29 cellular contexts compared by ENCODE assay signal in the genomic region with DNA sequence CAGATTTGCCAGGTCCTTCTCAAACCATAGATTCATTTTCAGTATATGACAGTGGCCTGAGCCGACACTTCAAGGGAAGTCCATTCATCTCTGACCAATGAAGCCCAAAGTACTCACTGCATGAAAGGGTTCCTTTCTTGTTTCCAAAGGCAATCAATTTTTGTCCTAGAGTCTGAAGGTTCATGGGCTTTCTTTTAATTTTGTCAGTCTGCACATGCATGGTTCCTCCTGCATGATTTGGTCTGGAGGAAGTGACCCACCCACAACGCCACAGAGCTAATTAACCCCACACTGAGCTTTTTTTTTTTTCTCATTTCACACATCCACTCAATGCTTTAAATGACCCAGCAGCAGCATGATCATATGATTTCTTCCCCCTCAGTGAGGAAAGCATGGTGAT.
"Had no signal": no experiment of that assay in that cellular context is flagged by ENCODE, and none has a peak within 500 bp of the region (broad histone marks: within the 10 kb centered on the region; RNA-seq: fewer than 3 reads in every experiment).

No MANE protein-coding gene starts in this region.

- H3K4me1 Mint-ChIP-seq: activated CD4-positive, alpha-beta memory T cell treated with anti-CD3 and anti-CD28 coated beads, Interleukin-2, amount 10 ng/mL, durations not matched to agents 7 days and 5 days; activated CD4-positive, alpha-beta T cell treated with anti-CD3 and anti-CD28 coated beads, Interleukin-2, amount 10 ng/mL, durations not matched to agents 24 days and 14 days; stimulated activated effector memory CD8-positive, alpha-beta T cell treated with anti-CD3 and anti-CD28 coated beads, Interleukin-12 subunit alpha, Interleukin-12 subunit beta, amount 100 ng/mL, for 72 hours had no signal

- H3K27me3 ChIP-seq: breast epithelium, esophagus squamous epithelium, hepatocyte, neutrophil, sigmoid colon, stomach, thyroid gland, upper lobe of right lung had no signal

- H3K79me2 ChIP-seq: hepatocyte had no signal

- H3K27me3 Mint-ChIP-seq: natural killer cell treated with Interleukin-12 subunit alpha and Interleukin-12 subunit beta and Interleukin-15 and Interleukin-18, amount 100 ng/mL, for 72 hours had no signal

- H3K4me3 ChIP-seq: breast epithelium, esophagus squamous epithelium, hepatocyte, sigmoid colon, stomach, thyroid gland, upper lobe of right lung had no signal

- H3K36me3 Mint-ChIP-seq: natural killer cell treated with Interleukin-12 subunit alpha and Interleukin-12 subunit beta and Interleukin-15 and Interleukin-18, amount 100 ng/mL, for 72 hours; stimulated activated effector memory CD8-positive, alpha-beta T cell treated with anti-CD3 and anti-CD28 coated beads, Interleukin-12 subunit alpha, Interleukin-12 subunit beta, amount 100 ng/mL, for 72 hours had no signal

- H3K9me3 Mint-ChIP-seq: activated CD4-positive, alpha-beta memory T cell treated with anti-CD3 and anti-CD28 coated beads, Interleukin-2, amount 10 ng/mL, durations not matched to agents 7 days and 5 days; activated CD4-positive, alpha-beta T cell treated with anti-CD3 and anti-CD28 coated beads, Interleukin-2, amount 10 ng/mL, durations not matched to agents 24 days and 14 days; activated T-cell treated with anti-CD3 and anti-CD28 coated beads, Interleukin-2, amount 50 U/mL, for 24 hours; natural killer cell treated with Interleukin-12 subunit alpha and Interleukin-12 subunit beta and Interleukin-15 and Interleukin-18, amount 100 ng/mL, for 72 hours; stimulated activated effector memory CD8-positive, alpha-beta T cell treated with anti-CD3 and anti-CD28 coated beads, Interleukin-12 subunit alpha, Interleukin-12 subunit beta, amount 100 ng/mL, for 72 hours; T-helper 1 cell treated with Interleukin-12 subunit alpha and Interleukin-12 subunit beta and Interleukin-4 antibody, amounts not matched to agents 30 μg/mL and 1 μg/mL, for 36 hours had no signal

- H3K27ac Mint-ChIP-seq: activated CD4-positive, alpha-beta memory T cell treated with anti-CD3 and anti-CD28 coated beads, Interleukin-2, amount 10 ng/mL, durations not matched to agents 7 days and 5 days; activated CD4-positive, alpha-beta T cell treated with anti-CD3 and anti-CD28 coated beads, Interleukin-2, amount 10 ng/mL, durations not matched to agents 24 days and 14 days; activated T-cell treated with anti-CD3 and anti-CD28 coated beads, Interleukin-2, amount 50 U/mL, for 24 hours; natural killer cell treated with Interleukin-12 subunit alpha and Interleukin-12 subunit beta and Interleukin-15 and Interleukin-18, amount 100 ng/mL, for 72 hours; stimulated activated effector memory CD8-positive, alpha-beta T cell treated with anti-CD3 and anti-CD28 coated beads, Interleukin-12 subunit alpha, Interleukin-12 subunit beta, amount 100 ng/mL, for 72 hours; T-helper 1 cell treated with Interleukin-12 subunit alpha and Interleukin-12 subunit beta and Interleukin-4 antibody, amounts not matched to agents 30 μg/mL and 1 μg/mL, for 36 hours had no signal

- H3K9me3 ChIP-seq: breast epithelium, esophagus squamous epithelium, neutrophil, sigmoid colon, stomach, thyroid gland, upper lobe of right lung had no signal

- H3K36me3 ChIP-seq: breast epithelium, esophagus squamous epithelium, neutrophil, sigmoid colon, stomach, thyroid gland, upper lobe of right lung, WERI-Rb-1 had no signal

- DNase-seq: activated CD4-positive, alpha-beta memory T cell treated with anti-CD3 and anti-CD28 coated beads, Interleukin-2, amount 10 ng/mL, durations not matched to agents 7 days and 5 days; activated CD4-positive, alpha-beta T cell treated with anti-CD3 and anti-CD28 coated beads, Interleukin-2, amount 10 ng/mL, durations not matched to agents 24 days and 14 days; activated CD4-positive, CD25-positive, alpha-beta regulatory T cell treated with anti-CD3 and anti-CD28 coated beads, Interleukin-2, amount 50 U/mL, for 72 hours; activated CD8-positive, alpha-beta memory T cell treated with anti-CD3 and anti-CD28 coated beads, Interleukin-2, amount 50 U/mL, for 48 hours; activated gamma-delta T cell treated with Interleukin-2 at 50 U/mL for 16 hours; activated naive CD4-positive, alpha-beta T cell treated with anti-CD3 and anti-CD28 coated beads, Interleukin-2, amount 50 U/mL, for 16 hours; activated T-cell treated with anti-CD3 and anti-CD28 coated beads, Interleukin-2, amount 50 U/mL, for 24 hours; central memory CD4-positive, alpha-beta T cell; dermis blood vessel endothelial cell; effector CD4-positive, alpha-beta T cell; esophagus squamous epithelium; glutamatergic neuron; islet precursor cell; left ventricle myocardium superior; sigmoid colon; small intestine; stimulated activated CD4-positive, alpha-beta T cell treated with anti-CD3 and anti-CD28 coated beads, Interleukin-4, amount 100 ng/mL, for 24 hours; stomach; T-helper 9 cell; thyroid gland; upper lobe of right lung; WERI-Rb-1 had no signal

- H3K4me1 ChIP-seq: breast epithelium, upper lobe of right lung had no signal

- H3K4me3 Mint-ChIP-seq: activated CD4-positive, alpha-beta memory T cell treated with anti-CD3 and anti-CD28 coated beads, Interleukin-2, amount 10 ng/mL, durations not matched to agents 7 days and 5 days; activated CD4-positive, alpha-beta T cell treated with anti-CD3 and anti-CD28 coated beads, Interleukin-2, amount 10 ng/mL, durations not matched to agents 24 days and 14 days; activated T-cell treated with anti-CD3 and anti-CD28 coated beads, Interleukin-2, amount 50 U/mL, for 24 hours; natural killer cell treated with Interleukin-12 subunit alpha and Interleukin-12 subunit beta and Interleukin-15 and Interleukin-18, amount 100 ng/mL, for 72 hours; stimulated activated effector memory CD8-positive, alpha-beta T cell treated with anti-CD3 and anti-CD28 coated beads, Interleukin-12 subunit alpha, Interleukin-12 subunit beta, amount 100 ng/mL, for 72 hours; T-helper 1 cell treated with Interleukin-12 subunit alpha and Interleukin-12 subunit beta and Interleukin-4 antibody, amounts not matched to agents 30 μg/mL and 1 μg/mL, for 36 hours had no signal

- ATAC-seq: left ventricle myocardium superior; natural killer cell treated with Interleukin-12 subunit alpha and Interleukin-12 subunit beta and Interleukin-15 and Interleukin-18, amount 100 ng/mL, for 72 hours; stimulated activated effector memory CD8-positive, alpha-beta T cell treated with anti-CD3 and anti-CD28 coated beads, Interleukin-12 subunit alpha, Interleukin-12 subunit beta, amount 100 ng/mL, for 72 hours; upper lobe of right lung had no signal

- H3K27ac ChIP-seq: breast epithelium, epithelial cell of prostate, esophagus squamous epithelium, hepatocyte, neutrophil, sigmoid colon, stomach, thyroid gland, upper lobe of right lung, WERI-Rb-1 had no signal

- H3K4me2 ChIP-seq: hepatocyte had no signal
